Comparison of ENCODE assay signal across 25 cellular contexts in the genomic region with DNA sequence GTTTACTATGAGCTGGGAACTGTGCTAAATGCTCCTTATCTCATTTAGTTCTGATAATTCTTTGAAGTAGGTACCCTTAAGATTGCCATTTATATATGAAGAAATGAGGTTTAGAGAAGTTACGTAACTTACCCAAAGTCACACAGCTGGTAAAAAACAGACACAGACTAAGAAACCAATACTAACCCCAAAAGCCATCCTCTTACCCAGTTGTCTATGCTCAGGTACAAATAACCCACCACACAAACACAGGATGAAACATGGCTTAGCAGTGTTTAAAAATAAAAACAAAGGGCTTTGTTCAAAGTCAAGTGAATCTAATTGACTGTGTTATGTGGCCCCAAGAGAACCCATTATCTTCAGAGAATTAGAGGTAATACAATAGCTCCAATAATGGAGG. TPM values are rescaled to one million over a fixed set of nuclear protein-coding genes. Genes with fewer than 3 reads are reported as not detected.
A peak's percentile ranks its signal among the peaks of the same experiment; 100 is the strongest.
DNase-seq lines count a peak whose midpoint lies in the region; ATAC-seq and TF ChIP-seq lines count a peak whose summit lies in the region.
"Had no signal": no experiment of that assay in that cellular context is flagged by ENCODE, and none has a peak within 500 bp of the region (broad histone marks: within the 10 kb centered on the region; RNA-seq: fewer than 3 reads in every experiment).

No MANE protein-coding gene starts in this region.

- no peaks in the 10 kb centered on the region for H3K9me2 ChIP-seq in hepatocyte (replicated peaks; ENCODE audit: insufficient read depth)

- CTCF ChIA-PET in CD4-positive, alpha-beta memory T cell (lab: Charles Lee; ENCODE audit: partially characterized antibody) = interaction anchor here (0.7 to 16.4 kb wide), 5 partner anchors 8 to 41 kb away, joined by 3 to 325 read pairs (median 31); a partner anchor contains a TSS

- H3K27ac Mint-ChIP-seq in activated CD4-positive, alpha-beta T cell treated with anti-CD3 and anti-CD28 coated beads, Interleukin-2, amount 10 ng/mL, durations not matched to agents 24 days and 14 days = peak overlapping the region; percentile 77
- H3K27ac Mint-ChIP-seq in CD4-positive, alpha-beta memory T cell = peak overlapping the region; percentile 74 to 98 (median 94)
- H3K27ac Mint-ChIP-seq in T-helper 17 cell = no peak overlapping the region
- H3K27ac Mint-ChIP-seq: endodermal cell, H9, immature natural killer cell had no signal

- no peaks in the 10 kb centered on the region for H3K79me2 ChIP-seq in hepatocyte

- H3K27ac ChIP-seq in CD4-positive, alpha-beta memory T cell (ENCODE audit: low read depth, low read length) = no peak overlapping the region
- H3K27ac ChIP-seq in effector memory CD4-positive, alpha-beta T cell (ENCODE audit: insufficient read depth, low read length, poor library complexity, severe bottlenecking) = peak overlapping the region; percentile 50
- no peak overlapping the region for H3K27ac ChIP-seq in suprapubic skin
- H3K27ac ChIP-seq in hepatocyte = no peak overlapping the region
- H3K27ac ChIP-seq: breast epithelium, esophagus muscularis mucosa, KMS-11, prostate gland, uterus had no signal

- 94% methylated on average over 1 of the region's 1 CpG for WGBS in suprapubic skin
- WGBS in hepatocyte (ENCODE audit: low lambda C conversion rate, missing lambda C conversion rate) = 96% methylated on average over 1 of the region's 1 CpG

- TF ChIP-seq EP300 in suprapubic skin (IDR thresholded peaks at IDR 0.05) = no peak

- H3K9me3 Mint-ChIP-seq in activated CD4-positive, alpha-beta T cell treated with anti-CD3 and anti-CD28 coated beads, Interleukin-2, amount 10 ng/mL, durations not matched to agents 24 days and 14 days = peaks cover 12% of the 10 kb centered on the region
- H3K9me3 Mint-ChIP-seq in CD4-positive, alpha-beta memory T cell = no peaks in the 10 kb centered on the region
- H3K9me3 Mint-ChIP-seq: endodermal cell, H9, immature natural killer cell had no signal

- no peak overlapping the region for H3K4me3 Mint-ChIP-seq in activated CD4-positive, alpha-beta T cell treated with anti-CD3 and anti-CD28 coated beads, Interleukin-2, amount 10 ng/mL, durations not matched to agents 24 days and 14 days
- peak overlapping the region in 6 of 8 donors; percentile 21 to 71 (median 46) for H3K4me3 Mint-ChIP-seq in CD4-positive, alpha-beta memory T cell
- peak overlapping the region; percentile 32 for H3K4me3 Mint-ChIP-seq in T-helper 17 cell
- H3K4me3 Mint-ChIP-seq: endodermal cell, H9, immature natural killer cell had no signal

- intact Hi-C loops in activated CD4-positive, alpha-beta T cell treated with anti-CD3 and anti-CD28 coated beads, Interleukin-2, amount 10 ng/mL, durations not matched to agents 24 days and 14 days (cut with micrococcal nuclease) = loop anchor here (5.0 kb wide), 1 partner anchor 147 kb away; no protein-coding TSS in a partner anchor
- intact Hi-C loops in CD4-positive, alpha-beta memory T cell (cut with micrococcal nuclease) = no loop called here

- H3K9me3 ChIP-seq in CD4-positive, alpha-beta memory T cell (ENCODE audit: control insufficient read depth in 1 of 2, low read length in 2 of 2) = no peaks in the 10 kb centered on the region
- H3K9me3 ChIP-seq in T-helper 17 cell (ENCODE audit: control insufficient read depth, low read length, poor library complexity, severe bottlenecking) (no peaks in the 10 kb centered on the region), suprapubic skin (no peaks in the 10 kb centered on the region), hepatocyte (ENCODE audit: low read depth) (no peaks in the 10 kb centered on the region)
- H3K9me3 ChIP-seq in effector memory CD4-positive, alpha-beta T cell (ENCODE audit: control insufficient read depth, low read length) = no peaks in the 10 kb centered on the region
- H3K9me3 ChIP-seq: BE2C, breast epithelium, esophagus muscularis mucosa, prostate gland, uterus had no signal

- TF ChIP-seq POLR2A in suprapubic skin (IDR thresholded peaks at IDR 0.05) = no peak

- POLR2A ChIA-PET in CD4-positive, alpha-beta memory T cell (lab: Charles Lee; ENCODE audit: partially characterized antibody) = interaction anchor here (1.1 to 24.8 kb wide), 11 partner anchors 8 to 149 kb away, joined by 4 to 2275 read pairs (median 226); a partner anchor contains a TSS

- H3K4me1 Mint-ChIP-seq in activated CD4-positive, alpha-beta T cell treated with anti-CD3 and anti-CD28 coated beads, Interleukin-2, amount 10 ng/mL, durations not matched to agents 24 days and 14 days = peaks cover 54% of the 10 kb centered on the region
- H3K4me1 Mint-ChIP-seq in CD4-positive, alpha-beta memory T cell = peaks cover 54 to 62% (median 59%) of the 10 kb centered on the region in 4 donors
- peaks cover 49% of the 10 kb centered on the region for H3K4me1 Mint-ChIP-seq in T-helper 17 cell
- H3K4me1 Mint-ChIP-seq: endodermal cell, H9 had no signal

- ATAC-seq in T-helper 17 cell = peak; percentile 30

- no peak overlapping the region for H2AFZ ChIP-seq in hepatocyte

- no peaks in the 10 kb centered on the region for H4K20me1 ChIP-seq in hepatocyte (ENCODE audit: insufficient read depth, poor library complexity, severe bottlenecking)

- peaks cover 99% of the 10 kb centered on the region for H3K4me1 ChIP-seq in CD4-positive, alpha-beta memory T cell (ENCODE audit: insufficient read depth, low read length)
- H3K4me1 ChIP-seq in effector memory CD4-positive, alpha-beta T cell (ENCODE audit: control insufficient read depth, insufficient read depth, low read length, poor library complexity, severe bottlenecking) = peaks cover 90% of the 10 kb centered on the region
- no peaks in the 10 kb centered on the region for H3K4me1 ChIP-seq in suprapubic skin
- H3K4me1 ChIP-seq in hepatocyte (ENCODE audit: insufficient read depth) = no peaks in the 10 kb centered on the region
- H3K4me1 ChIP-seq: BE2C, breast epithelium, esophagus muscularis mucosa, prostate gland, uterus had no signal

- H3K27me3 Mint-ChIP-seq in activated CD4-positive, alpha-beta T cell treated with anti-CD3 and anti-CD28 coated beads, Interleukin-2, amount 10 ng/mL, durations not matched to agents 24 days and 14 days = no peaks in the 10 kb centered on the region
- no peaks in the 10 kb centered on the region for H3K27me3 Mint-ChIP-seq in CD4-positive, alpha-beta memory T cell
- no peaks in the 10 kb centered on the region for H3K27me3 Mint-ChIP-seq in T-helper 17 cell

- no peak overlapping the region for H3K4me2 ChIP-seq in hepatocyte
- H3K4me2 ChIP-seq: KMS-11 had no signal

- no peaks in the 10 kb centered on the region for H3K36me3 ChIP-seq in CD4-positive, alpha-beta memory T cell (ENCODE audit: insufficient read depth, low read length)
- no peaks in the 10 kb centered on the region for H3K36me3 ChIP-seq in effector memory CD4-positive, alpha-beta T cell (ENCODE audit: control insufficient read depth, insufficient read depth, low read length)
- H3K36me3 ChIP-seq in suprapubic skin (no peaks in the 10 kb centered on the region), hepatocyte (replicated peaks; ENCODE audit: insufficient read depth, low read depth) (no peaks in the 10 kb centered on the region)
- H3K36me3 ChIP-seq: BE2C, breast epithelium, esophagus muscularis mucosa, prostate gland, uterus had no signal

- peak; percentile 59 for DNase-seq in activated CD4-positive, alpha-beta T cell treated with anti-CD3 and anti-CD28 coated beads, Interleukin-2, amount 10 ng/mL, durations not matched to agents 24 days and 14 days
- no peak for DNase-seq in activated CD4-positive, alpha-beta T cell treated with anti-CD3 and anti-CD28 coated beads for 4 hours
- DNase-seq in CD4-positive, alpha-beta memory T cell = peak in 3 of 5 donors; percentile 49 to 54 (median 50)
- DNase-seq in T-helper 17 cell (no peak), suprapubic skin (ENCODE audit: low spot score in 2 of 2) (no peak), hepatocyte (ENCODE audit: low spot score) (no peak), NCI-H2081 (lab: John Stamatoyannopoulos, UW) (no peak)
- DNase-seq in effector memory CD4-positive, alpha-beta T cell = no peak
- DNase-seq: activated CD4-positive, CD25-positive, alpha-beta regulatory T cell; amygdala; BE2C; Calu3; endodermal cell; foreskin melanocyte; H9; hippocampal formation; immature natural killer cell; mesenchymal stem cell; NCI-H1930; NCI-H82; uterus had no signal

- peak overlapping the region in 1 of 2 donors; percentile 15 for H3K4me3 ChIP-seq in CD4-positive, alpha-beta memory T cell (ENCODE audit: low read length in 2 of 2)
- H3K4me3 ChIP-seq in effector memory CD4-positive, alpha-beta T cell (ENCODE audit: insufficient read depth, low read depth, low read length, poor library complexity, severe bottlenecking) = no peak overlapping the region
- H3K4me3 ChIP-seq in suprapubic skin (no peak overlapping the region), hepatocyte (no peak overlapping the region)
- H3K4me3 ChIP-seq: breast epithelium, esophagus muscularis mucosa, prostate gland, uterus had no signal

- H3K36me3 Mint-ChIP-seq in activated CD4-positive, alpha-beta T cell treated with anti-CD3 and anti-CD28 coated beads, Interleukin-2, amount 10 ng/mL, durations not matched to agents 24 days and 14 days (ENCODE audit: low read depth) = peaks cover 15% of the 10 kb centered on the region
- H3K36me3 Mint-ChIP-seq in CD4-positive, alpha-beta memory T cell = peaks cover 2 to 4% of the 10 kb centered on the region in 2 donors
- H3K36me3 Mint-ChIP-seq in T-helper 17 cell (ENCODE audit: low read depth) = no peaks in the 10 kb centered on the region
- H3K36me3 Mint-ChIP-seq: immature natural killer cell had no signal

- H3K27me3 ChIP-seq in CD4-positive, alpha-beta memory T cell (ENCODE audit: insufficient read depth, low read length) = no peaks in the 10 kb centered on the region
- no peaks in the 10 kb centered on the region for H3K27me3 ChIP-seq in effector memory CD4-positive, alpha-beta T cell (replicated peaks; ENCODE audit: control insufficient read depth, insufficient read depth, low read length, poor library complexity, severe bottlenecking)
- no peaks in the 10 kb centered on the region for H3K27me3 ChIP-seq in suprapubic skin
- H3K27me3 ChIP-seq in hepatocyte = peaks cover 3% of the 10 kb centered on the region
- H3K27me3 ChIP-seq: BE2C, breast epithelium, esophagus muscularis mucosa, uterus had no signal

- TF ChIP-seq CTCF in suprapubic skin (IDR thresholded peaks at IDR 0.05) = no peak
- no peak for TF ChIP-seq CTCF in hepatocyte (IDR thresholded peaks at IDR 0.05; ENCODE audit: poor library complexity)

RNA-seq across cellular contexts. Expression of a gene that starts 37.0 kb away (rescaled TPM):
- total RNA-seq in activated CD4-positive, alpha-beta T cell treated with anti-CD3 and anti-CD28 coated beads, Interleukin-2, amount 10 ng/mL, durations not matched to agents 24 days and 14 days = 57.7 and 64.1 TPM in 2 replicates
- 1,000 to 10,000 TPM; 2,390 to 2,440 TPM for total RNA-seq in CD4-positive, alpha-beta memory T cell
- 1,000 to 10,000 TPM in 1 of 2 donors, 100 to 1,000 TPM in 1; 514 to 1,212 TPM for polyA plus RNA-seq in CD4-positive, alpha-beta memory T cell
- 1,000 to 10,000 TPM in 1 of 2 donors, 100 to 1,000 TPM in 1; 860 to 1,128 TPM for total RNA-seq in T-helper 17 cell
- total RNA-seq in suprapubic skin = 1 to 10 TPM in 3 of 4 donors, under 1 TPM in 1; 0.73 to 7.1 (median 4.2) TPM
- total RNA-seq in hepatocyte = 0.40 and 1.1 TPM in 2 replicates
- 0.13 and 0.47 TPM in 2 replicates for polyA plus RNA-seq in hepatocyte
- total RNA-seq: H9 had no signal

Comparison
In these comparisons a context has a peak if more than half of its experiments do, and no peak if none do; other contexts are left out.
1. DNase-seq: peak in activated CD4-positive, alpha-beta T cell treated with anti-CD3 and anti-CD28 coated beads, Interleukin-2, amount 10 ng/mL, durations not matched to agents 24 days and 14 days (single experiment) and CD4-positive, alpha-beta memory T cell (3 of 5); none in activated CD4-positive, alpha-beta T cell treated with anti-CD3 and anti-CD28 coated beads for 4 hours (0 of 2), T-helper 17 cell (0 of 3), effector memory CD4-positive, alpha-beta T cell (0 of 3), suprapubic skin (0 of 2), hepatocyte (single experiment) and NCI-H2081 (0 of 2).
2. RNA of a gene that starts 37.0 kb away (total RNA-seq): 2,390 to 2,440 TPM in CD4-positive, alpha-beta memory T cell and 860 to 1,128 TPM in T-helper 17 cell; 57.7 to 64.1 TPM in activated CD4-positive, alpha-beta T cell treated with anti-CD3 and anti-CD28 coated beads, Interleukin-2, amount 10 ng/mL, durations not matched to agents 24 days and 14 days, 0.73 to 7.1 TPM in suprapubic skin and 0.40 to 1.1 TPM in hepatocyte; every median in the first group is over 10 times any median in the second.